ENCODE assay signal across 29 cellular contexts in genomic region chr2:233835230-233836186, GRCh38. TPM values are rescaled to one million over a fixed set of nuclear protein-coding genes. Genes with fewer than 3 reads are reported as not detected.
DNase-seq lines count a peak whose midpoint lies in the region; ATAC-seq, FAIRE-seq and TF ChIP-seq lines count a peak whose summit lies in the region.
"Had no signal": no experiment of that assay in that cellular context is flagged by ENCODE, and none has a peak within 500 bp of the region (broad histone marks: within the 10 kb centered on the region; RNA-seq: fewer than 3 reads in every experiment).

No MANE protein-coding gene starts in this region.

- SMC1A ChIA-PET in GM12878 (lab: Charles Lee; ENCODE audit: uncharacterized antibody, unreplicated experiment): no interaction called here

- ATAC-seq in GM12878: no peak
- ATAC-seq: CD8-positive, alpha-beta T cell; GM23338; left ventricle myocardium superior had no signal

- H3K4me2 ChIP-seq in BLaER1 (no peak overlapping the region), GM12878 (ENCODE audit: control insufficient read depth, insufficient read depth) (no peak overlapping the region)
- H3K4me2 ChIP-seq: GM23338, KMS-11 had no signal

- H4K20me1 ChIP-seq in BLaER1: peaks cover 59% of the 10 kb centered on the region
- no peaks in the 10 kb centered on the region for H4K20me1 ChIP-seq in GM12878 (ENCODE audit: control insufficient read depth, insufficient read depth)

- no TSS peak for BruUV-seq in GM12878 (replicated peaks; lab: Mats Ljungman, UMichigan)

- 0 out of 2 replicates have a peak overlapping the region, but pooled peaks have one; percentile 1 for H3K27ac ChIP-seq in 22Rv1
- no peak overlapping the region for H3K27ac ChIP-seq in BLaER1
- no peak overlapping the region for H3K27ac ChIP-seq in GM12878 (ENCODE audit: control insufficient read depth, insufficient read depth)
- H3K27ac ChIP-seq: KMS-11, right lobe of liver, SJSA1, tibial artery had no signal

- TF ChIP-seq CTCF in 22Rv1 (IDR thresholded peaks at IDR 0.05): no peak
- no peak for TF ChIP-seq CTCF in GM12878 (IDR thresholded peaks at IDR 0.05 in 2 of 3, conservative IDR thresholded peaks at IDR 0.05 in 1 of 3; ENCODE audit: control insufficient read depth in 2 of 3, extremely low read depth in 1 of 3, insufficient read depth in 1 of 3, low read depth in 3 of 3, low read length in 3 of 3)
- TF ChIP-seq CTCF in D721Med (IDR thresholded peaks at IDR 0.05; ENCODE audit: insufficient read depth, missing control alignments): no peak

- WGBS in GM12878 (ENCODE audit: insufficient coverage, insufficient replicate concordance, low lambda C conversion rate, missing lambda C conversion rate): 88% methylated on average over 14 of the region's 14 CpGs

- no peak for TF ChIP-seq RAD21 in GM12878 (IDR thresholded peaks at IDR 0.05; ENCODE audit: insufficient read depth, low read depth, low read length)

- H3K9ac ChIP-seq in BLaER1: 0 out of 2 replicates have a peak overlapping the region, but pooled peaks have one; percentile 9
- H3K9ac ChIP-seq in GM12878 (ENCODE audit: control insufficient read depth, insufficient read depth, low read length): no peak overlapping the region
- H3K9ac ChIP-seq: KMS-11 had no signal

- H3K4me3 ChIP-seq in BLaER1: no peak overlapping the region
- H3K4me3 ChIP-seq in GM12878: no peak overlapping the region
- H3K4me3 ChIP-seq: GM23338, right lobe of liver, SJSA1, tibial artery had no signal

- DNase-seq in GM12878 (ENCODE audit: low read depth, low spot score) (no peak), mesenteric fat pad (ENCODE audit: low spot score) (peak; percentile 74), NCI-H748 treated with DMSO at 0.1 percent for 48 hours (lab: John Stamatoyannopoulos, UW) (no peak), NCI-H345 treated with DMSO at 0.1 percent for 48 hours (lab: John Stamatoyannopoulos, UW; ENCODE audit: unreplicated experiment) (no peak), D721Med (ENCODE audit: insufficient read length, low spot score) (no peak), foreskin melanocyte (no peak)
- DNase-seq: activated CD4-positive, alpha-beta T cell treated with anti-CD3 and anti-CD28 coated beads for 48 hours; effector CD8-positive, alpha-beta T cell; erythroblast; foreskin fibroblast; immature natural killer cell; left ventricle myocardium superior; NCI-H146; NK-92 treated with Interleukin-12 subunit alpha and Interleukin-12 subunit beta, amount 100 ng/mL, for 24 hours; right lobe of liver had no signal

- H2AFZ ChIP-seq in GM12878 (ENCODE audit: control insufficient read depth, low read depth, low read length): no peak overlapping the region
- H2AFZ ChIP-seq: GM23338 had no signal

- no peak for FAIRE-seq in GM12878 (lab: Jason Lieb, UNC)
- no peak for FAIRE-seq in D721Med (lab: Jason Lieb, UNC)
- FAIRE-seq: GM18507, RCC 7860 had no signal

- RAD21 ChIA-PET in GM12878 (lab: Charles Lee; ENCODE audit: unreplicated experiment): no interaction called here

- peaks cover 31% of the 10 kb centered on the region for H3K79me2 ChIP-seq in GM12878 (ENCODE audit: control insufficient read depth, insufficient read depth, low read length)

- in situ Hi-C loops in GM12878 (cut with MboI): no loop called here

- H3K36me3 ChIP-seq in BLaER1: peaks cover 66% of the 10 kb centered on the region
- H3K36me3 ChIP-seq in GM12878 (ENCODE audit: control insufficient read depth in 2 of 2, insufficient read depth in 2 of 2, low read length in 1 of 2): peaks cover 32 to 50% of the 10 kb centered on the region in 2 experiments
- H3K36me3 ChIP-seq: right lobe of liver, tibial artery had no signal

- CTCF ChIA-PET in GM12878 (lab: Yijun Ruan, JAX): no interaction called here

- H3K9me3 ChIP-seq in BLaER1: no peaks in the 10 kb centered on the region
- H3K9me3 ChIP-seq in GM12878 (replicated peaks; ENCODE audit: control insufficient read depth, insufficient read depth, low read length): no peaks in the 10 kb centered on the region
- H3K9me3 ChIP-seq: right lobe of liver, SJSA1, tibial artery had no signal

- H3K27me3 ChIP-seq in BLaER1 (no peaks in the 10 kb centered on the region), GM12878 (replicated peaks in 1 of 2; ENCODE audit: control insufficient read depth in 2 of 2, insufficient read depth in 2 of 2, low read length in 1 of 2) (no peaks in the 10 kb centered on the region)
- H3K27me3 ChIP-seq: right lobe of liver, SJSA1, tibial artery had no signal

- TF ChIP-seq EP300 in GM12878 (IDR thresholded peaks at IDR 0.05; ENCODE audit: borderline replicate concordance in 1 of 2, control insufficient read depth in 1 of 2, low read depth in 2 of 2, low read length in 2 of 2): no peak

- peak; percentile 44; the same call in 1 of the 2 replicates for TF ChIP-seq POLR2A in GM12878 (IDR thresholded peaks at IDR 0.05; ENCODE audit: low read depth, low read length)

- intact Hi-C loops in GM12878 (cut with micrococcal nuclease; ENCODE audit: unreplicated experiment): no loop called here

- H3K4me1 ChIP-seq in BLaER1 (peaks cover 75% of the 10 kb centered on the region), GM12878 (ENCODE audit: control insufficient read depth, insufficient read depth, low read length) (peaks cover 13% of the 10 kb centered on the region)
- H3K4me1 ChIP-seq: tibial artery had no signal

- POLR2A ChIA-PET in GM12878 (lab: Charles Lee): no interaction called here

TF ChIP-seq in GM12878, 131 proteins besides CTCF, POLR2A, EP300 and RAD21:
- no peak for TF ChIP-seq EED (IDR thresholded peaks at IDR 0.05; ENCODE audit: low read depth)

RNA-seq across cellular contexts. Expression of gene HJURP, which starts 18.8 kb away (rescaled TPM):
- 48.9 and 49.7 TPM in 2 replicates for total RNA-seq in GM12878 (2013; cell fraction: nucleolus; rRNA removed)
- total RNA-seq in GM12878 (2014; rRNA removed): 27.0 and 28.9 TPM in 2 replicates
- total RNA-seq in GM12878 (2014; rRNA removed; fragmentation: Illumina TruSeq; extraction: Trizol): 35.3 and 35.4 TPM in 2 replicates
- total RNA-seq in GM12878 (2021): 45.6 and 49.6 TPM in 2 replicates
- polyA plus RNA-seq in GM12878 (2011; ENCODE audit: low read depth): 15.9 TPM
- 57.4 and 68.9 TPM in 2 replicates for polyA plus RNA-seq in GM12878 (2011; rRNA removed)
- polyA plus RNA-seq in GM12878 (2011; cell fraction: cytosol; rRNA removed): 54.1 and 63.5 TPM in 2 replicates
- 94.2 and 142 TPM in 2 replicates for polyA plus RNA-seq in GM12878 (2011; cell fraction: nucleus; rRNA removed)
- polyA plus RNA-seq in GM12878 (2012): 21.1 and 22.8 TPM in 2 replicates
- 45.2 and 49.7 TPM in 2 replicates for polyA plus RNA-seq in GM12878 (2014; fragmentation: Illumina TruSeq; extraction: Trizol)
- polyA plus RNA-seq in GM12878 (2014; fragmentation: Nextera tagmentation; extraction: Ambion mirVana): 10 to 100 TPM; 12.7 to 12.9 TPM
- polyA plus RNA-seq in GM12878 (2014; rRNA removed): 43.6 and 43.7 TPM in 2 replicates
- polyA plus RNA-seq in GM12878 (2016; fragmentation: Nextera tagmentation; extraction: Ambion mirVana): 10 to 100 TPM; 52.4 to 63.1 TPM
- 106 and 138 TPM in 2 replicates for polyA minus RNA-seq in GM12878 (2011; rRNA and poly(A)+ RNA removed)
- polyA minus RNA-seq in GM12878 (2011; cell fraction: cytosol; rRNA and poly(A)+ RNA removed): 29.7 and 42.4 TPM in 2 replicates
- polyA minus RNA-seq in GM12878 (2011; cell fraction: nucleus; rRNA and poly(A)+ RNA removed): 25.0 and 25.6 TPM in 2 replicates
- total RNA-seq in mesenteric fat pad: 0.55 TPM

RNA-seq across cellular contexts. Expression of gene MROH2A, which starts 57.4 kb away (rescaled TPM):
- not detected in 2 replicates for total RNA-seq in GM12878 (2013; cell fraction: nucleolus; rRNA removed)
- total RNA-seq in GM12878 (2014; rRNA removed) (not detected in 2 replicates), GM12878 (2014; rRNA removed; fragmentation: Illumina TruSeq; extraction: Trizol) (not detected in 2 replicates), GM12878 (2021) (not detected in 2 replicates), mesenteric fat pad (not detected)
- not detected for polyA plus RNA-seq in GM12878 (2011; ENCODE audit: low read depth)
- polyA plus RNA-seq in GM12878 (2011; rRNA removed) (not detected in 2 replicates), GM12878 (2014; fragmentation: Illumina TruSeq; extraction: Trizol) (not detected in 2 replicates), GM12878 (2014; fragmentation: Nextera tagmentation; extraction: Ambion mirVana) (not detected), GM12878 (2014; rRNA removed) (not detected in 2 replicates), GM12878 (2016; fragmentation: Nextera tagmentation; extraction: Ambion mirVana) (not detected)
- polyA plus RNA-seq in GM12878 (2011; cell fraction: cytosol; rRNA removed): not detected in 2 replicates
- polyA plus RNA-seq in GM12878 (2011; cell fraction: nucleus; rRNA removed): not detected in 2 replicates
- polyA plus RNA-seq in GM12878 (2012): not detected in 2 replicates
- not detected in 2 replicates for polyA minus RNA-seq in GM12878 (2011; rRNA and poly(A)+ RNA removed)
- polyA minus RNA-seq in GM12878 (2011; cell fraction: cytosol; rRNA and poly(A)+ RNA removed): not detected in 2 replicates
- not detected in 2 replicates for polyA minus RNA-seq in GM12878 (2011; cell fraction: nucleus; rRNA and poly(A)+ RNA removed)
- total RNA-seq: CD8-positive, alpha-beta T cell; cerebellum; G401; GM23338; HT1080; left ventricle myocardium superior; mononuclear cell; NCI-H460; SJSA1 had no signal
- polyA plus RNA-seq: GM23338, immature natural killer cell had no signal

Comparison
In these comparisons a context has a peak if more than half of its experiments do, and no peak if none do; other contexts are left out.
1. RNA of gene HJURP, which starts 18.8 kb away (total RNA-seq): 27.0 to 49.7 TPM in GM12878; 0.55 TPM in mesenteric fat pad (single experiment); every median in the first group is over 10 times any median in the second.